Comparison of ENCODE assay signal across 5 cellular contexts in the genomic region with DNA sequence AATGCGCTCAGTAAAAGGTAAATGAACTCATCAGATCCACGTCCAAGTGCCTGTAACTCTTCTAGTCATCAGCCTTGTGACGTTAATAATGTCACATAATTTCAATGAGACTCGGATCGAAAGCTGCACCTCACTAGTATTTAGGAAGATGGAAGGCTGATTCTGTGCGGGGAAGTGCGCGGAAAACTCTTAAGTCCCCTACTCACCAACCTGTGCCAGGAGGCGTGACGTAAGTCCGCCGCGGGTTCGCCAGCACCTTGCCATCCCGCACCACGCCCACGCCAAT. TPM values are rescaled to one million over a fixed set of nuclear protein-coding genes. Genes with fewer than 3 reads are reported as not detected.
DNase-seq lines count a peak whose midpoint lies in the region; ATAC-seq, FAIRE-seq and TF ChIP-seq lines count a peak whose summit lies in the region.

No MANE protein-coding gene starts in this region.

- peak overlapping the region; percentile 75 for H3K4me2 ChIP-seq in keratinocyte (ENCODE audit: control insufficient read depth, extremely low read depth, insufficient read depth, low read depth, low read length)

- H3K4me3 ChIP-seq in keratinocyte (ENCODE audit: control insufficient read depth in 2 of 3, extremely low read depth in 1 of 3, insufficient read depth in 2 of 3, low read depth in 1 of 3, low read length in 3 of 3) = peak overlapping the region; percentile 76 to 92 (median 77)

- peaks cover 11% of the 10 kb centered on the region for H3K4me1 ChIP-seq in keratinocyte (ENCODE audit: control insufficient read depth, extremely low read depth, insufficient read depth, low read length)

- peak; percentile 32 for ATAC-seq in GM19467 (IDR thresholded peaks at IDR 0.05; ENCODE audit: unreplicated experiment)
- ATAC-seq in HG03460 (IDR thresholded peaks at IDR 0.05; ENCODE audit: unreplicated experiment) = peak; percentile 34

- H2AFZ ChIP-seq in keratinocyte (ENCODE audit: control insufficient read depth, low read length) = peak overlapping the region; percentile 98

- H3K9ac ChIP-seq in keratinocyte (ENCODE audit: control insufficient read depth, extremely low read depth, insufficient read depth, low read length) = peak overlapping the region; percentile 100

- H3K79me2 ChIP-seq in keratinocyte (ENCODE audit: control insufficient read depth, insufficient read depth, low read length) = peaks cover 43% of the 10 kb centered on the region

- H3K9me1 ChIP-seq in keratinocyte (ENCODE audit: control insufficient read depth, extremely low read depth, insufficient read depth, low read length) = no peaks in the 10 kb centered on the region

- dilution Hi-C loops in keratinocyte (cut with MboI; ENCODE audit: extremely low pct_ligation_motif_present, low sequenced_read_pairs) = no loop called here

- no peak for TF ChIP-seq CTCF in keratinocyte (optimal IDR thresholded peaks at IDR 0.05 in 1 of 3, IDR thresholded peaks at IDR 0.05 in 1 of 3, conservative IDR thresholded peaks at IDR 0.05 in 1 of 3; ENCODE audit: extremely low read depth in 1 of 3, insufficient read depth in 2 of 3, low read length in 3 of 3)

- DNase-seq in T-helper 9 cell (peak; percentile 81), keratinocyte (ENCODE audit: low read depth, low spot score) (no peak), CD1c-positive myeloid dendritic cell (ENCODE audit: extremely low spot score) (no peak)

- no peak for FAIRE-seq in keratinocyte (lab: Jason Lieb, UNC)

- peaks cover 3% of the 10 kb centered on the region for H4K20me1 ChIP-seq in keratinocyte (ENCODE audit: control insufficient read depth, extremely low read depth, insufficient read depth, low read length)

- peaks cover 20 to 23% of the 10 kb centered on the region in 2 experiments for H3K36me3 ChIP-seq in keratinocyte (ENCODE audit: control insufficient read depth in 2 of 2, extremely low read depth in 1 of 2, insufficient read depth in 2 of 2, low read length in 2 of 2)

- H3K27ac ChIP-seq in keratinocyte (ENCODE audit: control insufficient read depth, insufficient read depth, low read length) = peak overlapping the region; percentile 100

- H3K27me3 ChIP-seq in keratinocyte (ENCODE audit: control insufficient read depth, extremely low read depth, insufficient read depth, low read length) = no peaks in the 10 kb centered on the region

- H3K9me3 ChIP-seq in keratinocyte (ENCODE audit: control insufficient read depth, low read depth, low read length) = no peaks in the 10 kb centered on the region

RNA-seq across cellular contexts. Expression of a gene that starts 0.3 kb away (rescaled TPM):
- polyA plus RNA-seq in keratinocyte = 28.8 to 36.6 TPM (median 34.5 TPM) in 3 replicates
- 16.4 TPM for polyA plus RNA-seq in keratinocyte (2011; ENCODE audit: low read depth)
- polyA plus RNA-seq in keratinocyte (2011; cell fraction: cytosol; rRNA removed) = 12.6 and 16.2 TPM in 2 replicates
- polyA plus RNA-seq in keratinocyte (2011; cell fraction: nucleus; rRNA removed) = 88.7 and 89.7 TPM in 2 replicates
- 12.0 and 22.3 TPM in 2 replicates for polyA plus RNA-seq in keratinocyte (2012; ENCODE audit: low replicate concordance)
- 23.5 to 35.4 TPM (median 27.6 TPM) in 3 replicates for polyA minus RNA-seq in keratinocyte
- 21.3 TPM for polyA minus RNA-seq in keratinocyte (2011; cell fraction: cytosol; rRNA and poly(A)+ RNA removed)
- polyA minus RNA-seq in keratinocyte (2011; cell fraction: nucleus; rRNA and poly(A)+ RNA removed) = 23.6 and 26.4 TPM in 2 replicates

RNA-seq across cellular contexts. Expression of a gene that starts 0.7 kb away (rescaled TPM):
- polyA plus RNA-seq in keratinocyte = 211 to 234 TPM (median 212 TPM) in 3 replicates
- 88.5 TPM for polyA plus RNA-seq in keratinocyte (2011; ENCODE audit: low read depth)
- 197 and 230 TPM in 2 replicates for polyA plus RNA-seq in keratinocyte (2011; cell fraction: cytosol; rRNA removed)
- 218 and 243 TPM in 2 replicates for polyA plus RNA-seq in keratinocyte (2011; cell fraction: nucleus; rRNA removed)
- polyA plus RNA-seq in keratinocyte (2012; ENCODE audit: low replicate concordance) = 92.5 and 147 TPM in 2 replicates
- 160 to 254 TPM (median 181 TPM) in 3 replicates for polyA minus RNA-seq in keratinocyte
- polyA minus RNA-seq in keratinocyte (2011; cell fraction: cytosol; rRNA and poly(A)+ RNA removed) = 72.9 TPM
- polyA minus RNA-seq in keratinocyte (2011; cell fraction: nucleus; rRNA and poly(A)+ RNA removed) = 27.0 and 46.1 TPM in 2 replicates

RNA-seq across cellular contexts. Expression of a gene that starts 6.9 kb away (rescaled TPM):
- 34.4 to 37.5 TPM (median 35.6 TPM) in 3 replicates for polyA plus RNA-seq in keratinocyte
- polyA plus RNA-seq in keratinocyte (2011; ENCODE audit: low read depth) = 6.4 TPM
- polyA plus RNA-seq in keratinocyte (2011; cell fraction: cytosol; rRNA removed) = 20.7 and 21.3 TPM in 2 replicates
- polyA plus RNA-seq in keratinocyte (2011; cell fraction: nucleus; rRNA removed) = 54.0 and 78.6 TPM in 2 replicates
- polyA plus RNA-seq in keratinocyte (2012; ENCODE audit: low replicate concordance) = 20.7 and 53.9 TPM in 2 replicates
- 21.7 to 49.1 TPM (median 24.5 TPM) in 3 replicates for polyA minus RNA-seq in keratinocyte
- 13.2 TPM for polyA minus RNA-seq in keratinocyte (2011; cell fraction: cytosol; rRNA and poly(A)+ RNA removed)
- 8.8 and 17.1 TPM in 2 replicates for polyA minus RNA-seq in keratinocyte (2011; cell fraction: nucleus; rRNA and poly(A)+ RNA removed)

RNA-seq across cellular contexts. Expression of a gene that starts 14.9 kb away (rescaled TPM):
- 227 to 325 TPM (median 243 TPM) in 3 replicates for polyA plus RNA-seq in keratinocyte
- polyA plus RNA-seq in keratinocyte (2011; ENCODE audit: low read depth) = 141 TPM
- 155 and 222 TPM in 2 replicates for polyA plus RNA-seq in keratinocyte (2011; cell fraction: cytosol; rRNA removed)
- polyA plus RNA-seq in keratinocyte (2011; cell fraction: nucleus; rRNA removed) = 235 and 335 TPM in 2 replicates
- 131 and 182 TPM in 2 replicates for polyA plus RNA-seq in keratinocyte (2012; ENCODE audit: low replicate concordance)
- 94.9 to 155 TPM (median 144 TPM) in 3 replicates for polyA minus RNA-seq in keratinocyte
- 130 TPM for polyA minus RNA-seq in keratinocyte (2011; cell fraction: cytosol; rRNA and poly(A)+ RNA removed)
- polyA minus RNA-seq in keratinocyte (2011; cell fraction: nucleus; rRNA and poly(A)+ RNA removed) = 82.4 and 109 TPM in 2 replicates

RNA-seq across cellular contexts. Expression of a gene that starts 18.3 kb away (rescaled TPM):
- not detected in 3 replicates for polyA plus RNA-seq in keratinocyte
- polyA plus RNA-seq in keratinocyte (2011; ENCODE audit: low read depth) = not detected
- polyA plus RNA-seq in keratinocyte (2011; cell fraction: cytosol; rRNA removed) = not detected in 2 replicates
- polyA plus RNA-seq in keratinocyte (2011; cell fraction: nucleus; rRNA removed) = not detected in 2 replicates
- polyA plus RNA-seq in keratinocyte (2012; ENCODE audit: low replicate concordance) = not detected in 2 replicates
- polyA minus RNA-seq in keratinocyte = not detected in 3 replicates
- not detected for polyA minus RNA-seq in keratinocyte (2011; cell fraction: cytosol; rRNA and poly(A)+ RNA removed)
- not detected in 2 replicates for polyA minus RNA-seq in keratinocyte (2011; cell fraction: nucleus; rRNA and poly(A)+ RNA removed)
